Comparison of ENCODE assay signal across 1 cellular context in genomic region chr19:3990815-3991117, GRCh38.
TF ChIP-seq lines count a peak whose summit lies in the region.

No MANE protein-coding gene starts in this region.

TF ChIP-seq in K562, 482 proteins besides CTCF, POLR2A, EP300 and RAD21 (continued from another document and continues in another):
- TF ChIP-seq ZHX1 (conservative IDR thresholded peaks at IDR 0.05; ENCODE audit: low read length), result no peak
- TF ChIP-seq ZNF175 (CRISPR knock-in tag; IDR thresholded peaks at IDR 0.05; ENCODE audit: low read depth), result no peak
- no peak for TF ChIP-seq ZFP1 (CRISPR knock-in tag; IDR thresholded peaks at IDR 0.05)
- TF ChIP-seq SMARCE1 (IDR thresholded peaks at IDR 0.05), result no peak; the same call in none of the 2 replicates
- TF ChIP-seq SIRT6 (IDR thresholded peaks at IDR 0.05; ENCODE audit: low read depth, low read length), result no peak
- no peak for TF ChIP-seq SMARCA4 (IDR thresholded peaks at IDR 0.05)
- 0 out of 2 replicates have a peak, but pooled peaks have one; percentile 51 for TF ChIP-seq ARID1B (IDR thresholded peaks at IDR 0.05)
- TF ChIP-seq KLF10 (CRISPR knock-in tag; IDR thresholded peaks at IDR 0.05), result no peak
- peak in 1 of 2 experiments; percentile 71; a peak in 1 of 4 replicates for TF ChIP-seq CSDE1 (IDR thresholded peaks at IDR 0.05)
- no peak for TF ChIP-seq NELFE (IDR thresholded peaks at IDR 0.05; ENCODE audit: insufficient read depth, insufficient read length)
- no peak for TF ChIP-seq RFX7 (CRISPR knock-in tag; IDR thresholded peaks at IDR 0.05)
- TF ChIP-seq THRB (CRISPR knock-in tag; conservative IDR thresholded peaks at IDR 0.05), result 0 out of 2 replicates have a peak, but pooled peaks have one; percentile 14
- TF ChIP-seq HDAC1 (IDR thresholded peaks at IDR 0.05), result peak in 1 of 2 experiments; percentile 35; a peak in 1 of 4 replicates
- TF ChIP-seq POLR3A (IDR thresholded peaks at IDR 0.05; ENCODE audit: borderline replicate concordance, extremely low read depth, insufficient read depth, insufficient read length), result no peak
- TF ChIP-seq RNF219 (CRISPR knock-in tag; IDR thresholded peaks at IDR 0.05), result no peak
- no peak for TF ChIP-seq VEZF1 (CRISPR knock-in tag; IDR thresholded peaks at IDR 0.05)
- no peak for TF ChIP-seq E2F3 (CRISPR knock-in tag; IDR thresholded peaks at IDR 0.05)
- no peak for TF ChIP-seq SMAD3 (CRISPR knock-in tag; conservative IDR thresholded peaks at IDR 0.05)
- TF ChIP-seq ERF (CRISPR knock-in tag; IDR thresholded peaks at IDR 0.05), result no peak
- no peak for TF ChIP-seq ATF3 (IDR thresholded peaks at IDR 0.05)
- TF ChIP-seq ATF3 (CRISPR knock-in tag; conservative IDR thresholded peaks at IDR 0.05), result no peak
- no peak for TF ChIP-seq SMAD1 (IDR thresholded peaks at IDR 0.05; ENCODE audit: low read depth, low read length, partially characterized antibody)
- TF ChIP-seq ZFP30 (CRISPR knock-in tag; IDR thresholded peaks at IDR 0.05; ENCODE audit: borderline replicate concordance), result no peak
- peak in 1 of 2 experiments; percentile 32; a peak in 1 of 4 replicates for TF ChIP-seq KDM1A (IDR thresholded peaks at IDR 0.05)
- no peak for TF ChIP-seq NR3C1 (CRISPR knock-in tag; IDR thresholded peaks at IDR 0.05)
- TF ChIP-seq ATF1 (CRISPR knock-in tag; IDR thresholded peaks at IDR 0.05), result no peak
- TF ChIP-seq ATF1 (tag; IDR thresholded peaks at IDR 0.05), result no peak
- no peak for TF ChIP-seq FOXA3 (CRISPR knock-in tag; conservative IDR thresholded peaks at IDR 0.05 in 1 of 2, IDR thresholded peaks at IDR 0.05 in 1 of 2)
- TF ChIP-seq ZNF583 (CRISPR knock-in tag; IDR thresholded peaks at IDR 0.05), result no peak
- no peak for TF ChIP-seq SIN3B (IDR thresholded peaks at IDR 0.05; ENCODE audit: low read depth)
- no peak for TF ChIP-seq CGGBP1 (CRISPR knock-in tag; IDR thresholded peaks at IDR 0.05)
- TF ChIP-seq TRIM28 (IDR thresholded peaks at IDR 0.05), result no peak
- TF ChIP-seq ZNF518B (CRISPR knock-in tag; IDR thresholded peaks at IDR 0.05), result no peak
- no peak for TF ChIP-seq ZNF146 (CRISPR knock-in tag; IDR thresholded peaks at IDR 0.05; ENCODE audit: unreplicated experiment)
- TF ChIP-seq ARHGAP35 (IDR thresholded peaks at IDR 0.05; ENCODE audit: partially characterized antibody), result peak; percentile 9
- TF ChIP-seq HNRNPLL (IDR thresholded peaks at IDR 0.05; ENCODE audit: low read depth, low read length, poor library complexity, severe bottlenecking), result no peak
- TF ChIP-seq MCM2 (IDR thresholded peaks at IDR 0.05; ENCODE audit: low read depth), result no peak
- TF ChIP-seq ZNF609 (CRISPR knock-in tag; IDR thresholded peaks at IDR 0.05; ENCODE audit: borderline replicate concordance), result no peak
- 0 out of 2 replicates have a peak, but pooled peaks have one; percentile 7 for TF ChIP-seq TRIM25 (IDR thresholded peaks at IDR 0.05; ENCODE audit: borderline replicate concordance)
- TF ChIP-seq MEF2A (IDR thresholded peaks at IDR 0.05; ENCODE audit: control insufficient read depth, low read depth, low read length), result no peak
- TF ChIP-seq IRF9 (tag; IDR thresholded peaks at IDR 0.05), result no peak
- TF ChIP-seq STAT5B (CRISPR knock-in tag; IDR thresholded peaks at IDR 0.05), result no peak
